In the genomic region with DNA sequence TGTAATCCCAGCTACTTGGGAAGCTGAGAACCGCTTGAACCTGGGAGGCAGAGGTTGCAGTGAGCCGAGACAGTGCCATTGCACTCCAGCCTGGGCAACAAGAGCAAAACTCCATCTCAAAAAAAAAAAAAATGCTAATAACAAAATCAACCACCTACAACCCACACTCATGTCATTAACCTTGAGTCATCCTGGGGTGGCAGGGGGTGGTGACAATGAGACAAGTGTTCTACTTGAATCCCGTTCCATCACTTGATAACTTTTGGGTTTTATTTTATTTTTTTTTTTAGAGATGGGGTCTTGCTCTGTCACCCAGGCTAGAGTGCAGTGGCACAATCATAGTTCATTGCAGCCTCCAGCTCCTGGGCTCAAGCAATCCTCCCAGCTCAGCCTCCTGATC, we compare ENCODE assay signal across 4 cellular contexts.
A peak's percentile ranks its signal among the peaks of the same experiment; 100 is the strongest.
DNase-seq lines count a peak whose midpoint lies in the region; FAIRE-seq and TF ChIP-seq lines count a peak whose summit lies in the region.
"Not testable (repeated sequence)": the region's sequence is repeated elsewhere in the genome, so short reads cannot be mapped to it uniquely, and the experiment has no call there.

No MANE protein-coding gene starts in this region.

- 95 to 97% methylated on average over 3 of the region's 3 CpGs for WGBS in sigmoid colon, 2 donors

- not testable (repeated sequence) for H3K4me1 ChIP-seq in sigmoid colon

- not testable (repeated sequence) for TF ChIP-seq CTCF in sigmoid colon (IDR thresholded peaks at IDR 0.05)

- not testable (repeated sequence) for H3K27me3 ChIP-seq in sigmoid colon

- not testable (repeated sequence) for DNase-seq in HTR-8/SVneo (ENCODE audit: insufficient read length, low spot score)
- DNase-seq in head of caudate nucleus: peak in 30 of 42 donors; percentile 17 to 73 (median 44)
- peak; percentile 22 for DNase-seq in mesenteric fat pad (ENCODE audit: low spot score)
- DNase-seq in sigmoid colon: peak; percentile 3

- not testable (repeated sequence) for H3K4me3 ChIP-seq in sigmoid colon

- not testable (repeated sequence) for H3K27ac ChIP-seq in sigmoid colon

- TF ChIP-seq EP300 in sigmoid colon (IDR thresholded peaks at IDR 0.05): not testable (repeated sequence)

- not testable (repeated sequence) for H3K36me3 ChIP-seq in sigmoid colon

- TF ChIP-seq POLR2A in sigmoid colon (IDR thresholded peaks at IDR 0.05): not testable (repeated sequence)

- intact Hi-C loops in head of caudate nucleus (cut with DNase I); sigmoid colon (cut with DNase I): not testable (repeated sequence)

- peak; percentile 55 for FAIRE-seq in HTR-8/SVneo (lab: Jason Lieb, UNC)

- not testable (repeated sequence) for H3K9me3 ChIP-seq in sigmoid colon
